Comparison of ENCODE assay signal across 8 cellular contexts in the genomic region with DNA sequence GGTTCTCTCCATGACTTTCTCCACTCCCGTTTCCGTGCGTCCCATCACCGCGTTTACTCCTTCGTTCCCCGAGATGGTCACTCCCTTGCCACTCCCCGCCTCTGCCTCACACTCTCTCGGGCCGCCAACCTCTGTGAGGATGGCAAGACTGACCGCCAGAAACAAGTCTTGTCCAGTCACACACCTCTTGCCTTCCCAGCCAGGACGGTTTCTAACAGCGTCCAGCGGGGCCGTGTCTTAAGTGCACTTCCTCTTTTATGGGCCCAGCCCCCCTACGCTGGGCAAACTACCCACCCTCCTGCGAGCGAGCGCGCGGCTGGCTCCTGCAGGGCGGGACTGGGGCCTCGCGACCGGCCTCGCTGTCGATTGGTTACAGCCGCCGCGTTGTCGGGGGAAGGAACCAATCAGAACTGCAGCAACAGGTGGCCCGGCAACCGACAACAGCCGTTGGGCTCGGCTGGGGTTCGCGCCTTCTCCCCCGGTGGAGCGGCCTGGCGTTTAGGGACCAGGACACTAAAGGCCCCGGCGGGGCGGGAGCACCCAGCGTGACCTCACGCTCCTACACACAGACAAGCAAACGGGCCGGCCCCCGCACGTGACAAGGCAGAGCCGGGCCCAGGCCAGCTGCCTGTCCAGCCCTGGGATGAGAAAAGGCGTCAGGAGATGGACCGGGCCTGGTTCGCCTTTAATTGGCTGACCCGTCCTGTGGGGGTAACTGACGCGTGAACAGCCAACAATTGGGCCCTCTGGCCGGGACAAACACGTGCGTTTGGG. TPM values are rescaled to one million over a fixed set of nuclear protein-coding genes. Genes with fewer than 3 reads are reported as not detected.
DNase-seq lines count a peak whose midpoint lies in the region; ATAC-seq, FAIRE-seq and TF ChIP-seq lines count a peak whose summit lies in the region.

No MANE protein-coding gene starts in this region.

- peak; percentile 91 for ATAC-seq in RWPE2 (ENCODE audit: low read depth)

- peak overlapping the region; percentile 97 for H3K4me3 ChIP-seq in Loucy (ENCODE audit: low read length, poor library complexity, severe bottlenecking)
- peak overlapping the region; percentile 45 for H3K4me3 ChIP-seq in RWPE2 (ENCODE audit: severe bottlenecking)
- H3K4me3 ChIP-seq in fibroblast of villous mesenchyme (ENCODE audit: low read depth, low read length), result peak overlapping the region; percentile 83
- peak overlapping the region; percentile 71 for H3K4me3 ChIP-seq in neural cell (ENCODE audit: low read length)

- no peaks in the 10 kb centered on the region for H3K9me3 ChIP-seq in Loucy (ENCODE audit: insufficient read depth, low read depth, low read length)
- H3K9me3 ChIP-seq in RWPE2 (ENCODE audit: severe bottlenecking), result no peaks in the 10 kb centered on the region
- H3K9me3 ChIP-seq in neural cell (ENCODE audit: low read length), result no peaks in the 10 kb centered on the region

- H3K27ac ChIP-seq in RWPE2 (ENCODE audit: poor library complexity, severe bottlenecking), result peak overlapping the region; percentile 59
- no peak overlapping the region for H3K27ac ChIP-seq in neural cell (ENCODE audit: low read length)

- H4K20me1 ChIP-seq in Loucy (ENCODE audit: insufficient read depth, low read length, poor library complexity, severe bottlenecking), result peaks cover 39% of the 10 kb centered on the region
- H4K20me1 ChIP-seq in neural cell (ENCODE audit: insufficient read depth), result no peaks in the 10 kb centered on the region

- peaks cover 12% of the 10 kb centered on the region for H3F3A ChIP-seq in Loucy (ENCODE audit: low read depth)
- H3F3A ChIP-seq in neural cell (ENCODE audit: insufficient read depth, low read length, poor library complexity, severe bottlenecking), result no peaks in the 10 kb centered on the region

- peak overlapping the region; percentile 99 for H3K27ac Mint-ChIP-seq in stimulated activated naive CD8-positive, alpha-beta T cell treated with anti-CD3 and anti-CD28 coated beads, Interleukin-15, Interleukin-2, amounts not matched to agents 100 ng/mL and 50 ng/mL, for 24 hours

- H3K9me3 Mint-ChIP-seq in stimulated activated naive CD8-positive, alpha-beta T cell treated with anti-CD3 and anti-CD28 coated beads, Interleukin-15, Interleukin-2, amounts not matched to agents 100 ng/mL and 50 ng/mL, for 24 hours, result no peaks in the 10 kb centered on the region

- no peak for FAIRE-seq in H54 (lab: Jason Lieb, UNC)

- no peaks in the 10 kb centered on the region for H3K27me3 Mint-ChIP-seq in stimulated activated naive CD8-positive, alpha-beta T cell treated with anti-CD3 and anti-CD28 coated beads, Interleukin-15, Interleukin-2, amounts not matched to agents 100 ng/mL and 50 ng/mL, for 24 hours

- H3K9ac ChIP-seq in Loucy (ENCODE audit: low read depth, low read length, poor library complexity, severe bottlenecking), result peak overlapping the region; percentile 99
- H3K9ac ChIP-seq in neural cell (ENCODE audit: low read length), result peak overlapping the region; percentile 35

- H3K4me1 ChIP-seq in Loucy (ENCODE audit: insufficient read depth, low read length, poor library complexity, severe bottlenecking) (peaks cover 43% of the 10 kb centered on the region), RWPE2 (ENCODE audit: insufficient read depth, poor library complexity, severe bottlenecking) (peaks cover 11% of the 10 kb centered on the region)

- no peaks in the 10 kb centered on the region for H3K9me2 ChIP-seq in Loucy (replicated peaks; ENCODE audit: low read depth, low read length)
- no peaks in the 10 kb centered on the region for H3K9me2 ChIP-seq in neural cell (ENCODE audit: insufficient read depth, low read length)

- no peak for TF ChIP-seq EP300 in neural cell (conservative IDR thresholded peaks at IDR 0.05; ENCODE audit: poor library complexity, severe bottlenecking)

- peak overlapping the region; percentile 79 for H3K4me2 ChIP-seq in Loucy (ENCODE audit: low read depth, low read length, poor library complexity, severe bottlenecking)
- H3K4me2 ChIP-seq in neural cell (ENCODE audit: low read length), result peak overlapping the region; percentile 68

- H3K4me1 Mint-ChIP-seq in stimulated activated naive CD8-positive, alpha-beta T cell treated with anti-CD3 and anti-CD28 coated beads, Interleukin-15, Interleukin-2, amounts not matched to agents 100 ng/mL and 50 ng/mL, for 24 hours (ENCODE audit: low read depth), result peaks cover 64% of the 10 kb centered on the region

- peak; percentile 44; the same call in 1 of the 2 replicates for TF ChIP-seq POLR2A in H54 (IDR thresholded peaks at IDR 0.05; ENCODE audit: low read depth, low read length)

- H3K36me3 Mint-ChIP-seq in stimulated activated naive CD8-positive, alpha-beta T cell treated with anti-CD3 and anti-CD28 coated beads, Interleukin-15, Interleukin-2, amounts not matched to agents 100 ng/mL and 50 ng/mL, for 24 hours (ENCODE audit: low read depth), result peaks cover 44% of the 10 kb centered on the region

- H2AFZ ChIP-seq in Loucy (ENCODE audit: low read length) (peak overlapping the region; percentile 77), neural cell (ENCODE audit: low read depth, low read length) (peak overlapping the region; percentile 63)

- peak overlapping the region; percentile 98 for H3K4me3 Mint-ChIP-seq in stimulated activated naive CD8-positive, alpha-beta T cell treated with anti-CD3 and anti-CD28 coated beads, Interleukin-15, Interleukin-2, amounts not matched to agents 100 ng/mL and 50 ng/mL, for 24 hours

- no peak for TF ChIP-seq CTCF in Loucy (conservative IDR thresholded peaks at IDR 0.05; ENCODE audit: low read length)
- no peak for TF ChIP-seq CTCF in RWPE2 (IDR thresholded peaks at IDR 0.05; ENCODE audit: poor library complexity, severe bottlenecking)
- TF ChIP-seq CTCF in fibroblast of villous mesenchyme (IDR thresholded peaks at IDR 0.05; ENCODE audit: insufficient read depth, low read depth, low read length), result no peak
- no peak for TF ChIP-seq CTCF in neural cell (IDR thresholded peaks at IDR 0.05; ENCODE audit: poor library complexity, severe bottlenecking)

- peaks cover 10% of the 10 kb centered on the region; the same call in 1 of the 2 replicates for H3K36me3 ChIP-seq in Loucy (ENCODE audit: insufficient read depth, low read length)
- H3K36me3 ChIP-seq in RWPE2 (ENCODE audit: low read depth), result no peaks in the 10 kb centered on the region
- H3K36me3 ChIP-seq in neural cell (ENCODE audit: insufficient read depth, low read length), result no peaks in the 10 kb centered on the region

- TF ChIP-seq RAD21 in neural cell (conservative IDR thresholded peaks at IDR 0.05), result no peak

- H3K79me2 ChIP-seq in Loucy (ENCODE audit: insufficient read depth, low read length) (peaks cover 58% of the 10 kb centered on the region), neural cell (replicated peaks; ENCODE audit: insufficient read depth, low read length) (no peaks in the 10 kb centered on the region)

- H3K27me3 ChIP-seq in Loucy (ENCODE audit: insufficient read depth, low read length, poor library complexity, severe bottlenecking), result peaks cover 7% of the 10 kb centered on the region
- H3K27me3 ChIP-seq in RWPE2 (ENCODE audit: insufficient read depth, poor library complexity, severe bottlenecking), result no peaks in the 10 kb centered on the region
- no peaks in the 10 kb centered on the region for H3K27me3 ChIP-seq in neural cell (ENCODE audit: insufficient read depth, low read depth, low read length)

- DNase-seq in ELR (ENCODE audit: low read depth) (peak; percentile 92), H54 (ENCODE audit: insufficient read length, low spot score) (peak; percentile 90), RWPE2 (ENCODE audit: low spot score) (peak; percentile 87), fibroblast of villous mesenchyme (ENCODE audit: low read depth) (peak; percentile 92)
- DNase-seq in activated effector memory CD4-positive, alpha-beta T cell treated with Interleukin-2 at 50 U/mL for 16 hours, result peak; percentile 87

TF ChIP-seq in neural cell, 6 proteins besides CTCF, POLR2A, EP300 and RAD21:
- peak; percentile 15 for TF ChIP-seq MXI1 (conservative IDR thresholded peaks at IDR 0.05; ENCODE audit: poor library complexity, severe bottlenecking)
- peak; percentile 20 for TF ChIP-seq TAF1 (IDR thresholded peaks at IDR 0.05; ENCODE audit: low read depth)
- TF ChIP-seq, protein P1, sequence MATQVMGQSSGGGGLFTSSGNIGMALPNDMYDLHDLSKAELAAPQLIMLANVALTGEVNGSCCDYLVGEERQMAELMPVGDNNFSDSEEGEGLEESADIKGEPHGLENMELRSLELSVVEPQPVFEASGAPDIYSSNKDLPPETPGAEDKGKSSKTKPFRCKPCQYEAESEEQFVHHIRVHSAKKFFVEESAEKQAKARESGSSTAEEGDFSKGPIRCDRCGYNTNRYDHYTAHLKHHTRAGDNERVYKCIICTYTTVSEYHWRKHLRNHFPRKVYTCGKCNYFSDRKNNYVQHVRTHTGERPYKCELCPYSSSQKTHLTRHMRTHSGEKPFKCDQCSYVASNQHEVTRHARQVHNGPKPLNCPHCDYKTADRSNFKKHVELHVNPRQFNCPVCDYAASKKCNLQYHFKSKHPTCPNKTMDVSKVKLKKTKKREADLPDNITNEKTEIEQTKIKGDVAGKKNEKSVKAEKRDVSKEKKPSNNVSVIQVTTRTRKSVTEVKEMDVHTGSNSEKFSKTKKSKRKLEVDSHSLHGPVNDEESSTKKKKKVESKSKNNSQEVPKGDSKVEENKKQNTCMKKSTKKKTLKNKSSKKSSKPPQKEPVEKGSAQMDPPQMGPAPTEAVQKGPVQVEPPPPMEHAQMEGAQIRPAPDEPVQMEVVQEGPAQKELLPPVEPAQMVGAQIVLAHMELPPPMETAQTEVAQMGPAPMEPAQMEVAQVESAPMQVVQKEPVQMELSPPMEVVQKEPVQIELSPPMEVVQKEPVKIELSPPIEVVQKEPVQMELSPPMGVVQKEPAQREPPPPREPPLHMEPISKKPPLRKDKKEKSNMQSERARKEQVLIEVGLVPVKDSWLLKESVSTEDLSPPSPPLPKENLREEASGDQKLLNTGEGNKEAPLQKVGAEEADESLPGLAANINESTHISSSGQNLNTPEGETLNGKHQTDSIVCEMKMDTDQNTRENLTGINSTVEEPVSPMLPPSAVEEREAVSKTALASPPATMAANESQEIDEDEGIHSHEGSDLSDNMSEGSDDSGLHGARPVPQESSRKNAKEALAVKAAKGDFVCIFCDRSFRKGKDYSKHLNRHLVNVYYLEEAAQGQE (IDR thresholded peaks at IDR 0.05; ENCODE audit: borderline replicate concordance), result no peak

RNA-seq across cellular contexts. Expression of a gene that starts 0.5 kb away (rescaled TPM):
- total RNA-seq in fibroblast of villous mesenchyme, result 2.6 and 6.1 TPM in 2 replicates
- not detected in 2 replicates for polyA plus RNA-seq in neural cell
- polyA minus RNA-seq in neural cell, result 2.0 TPM in 1 of 2 replicates, not detected in the other

RNA-seq across cellular contexts. Expression of a gene that starts 25.7 kb away (rescaled TPM):
- total RNA-seq in fibroblast of villous mesenchyme, result 1.3 and 1.7 TPM in 2 replicates
- polyA plus RNA-seq in neural cell, result 6.8 and 7.8 TPM in 2 replicates
- 4.3 and 4.9 TPM in 2 replicates for polyA minus RNA-seq in neural cell

RNA-seq across cellular contexts. Expression of a gene that starts 32.4 kb away (rescaled TPM):
- total RNA-seq in fibroblast of villous mesenchyme, result 0.86 TPM in 1 of 2 replicates, not detected in the other
- polyA plus RNA-seq in neural cell, result not detected in 2 replicates
- polyA minus RNA-seq in neural cell, result 0.81 TPM in 1 of 2 replicates, not detected in the other

Comparison
In these comparisons a context has a peak if more than half of its experiments do, and no peak if none do; other contexts are left out.
1. H3K4me3 ChIP-seq: peak in every context shown above with its lines; median percentile 97 in Loucy; 83 in fibroblast of villous mesenchyme; 71 in neural cell; 45 in RWPE2.